27 cellular contexts compared by ENCODE assay signal in genomic region chr2:25590921-25591505, GRCh38.
DNase-seq lines count a peak whose midpoint lies in the region; ATAC-seq and TF ChIP-seq lines count a peak whose summit lies in the region.
"Had no signal": no experiment of that assay in that cellular context is flagged by ENCODE, and none has a peak within 500 bp of the region (broad histone marks: within the 10 kb centered on the region; RNA-seq: fewer than 3 reads in every experiment).

No MANE protein-coding gene starts in this region.

- no peak overlapping the region for H3K27ac ChIP-seq in endodermal cell (ENCODE audit: low read depth, low read length)
- peak overlapping the region; percentile 97 for H3K27ac ChIP-seq in temporal lobe (ENCODE audit: low read depth, low read length)
- no peak overlapping the region for H3K27ac ChIP-seq in esophagus squamous epithelium
- no peak overlapping the region for H3K27ac ChIP-seq in A673 (ENCODE audit: low read depth, low read length, poor library complexity, severe bottlenecking)
- H3K27ac ChIP-seq: brain microvascular endothelial cell, pancreas, SJCRH30, tibial artery had no signal

- peak overlapping the region; percentile 48 for H3K4me3 Mint-ChIP-seq in activated naive CD8-positive, alpha-beta T cell treated with anti-CD3 and anti-CD28 coated beads, Interleukin-2, amount 10 ng/mL, durations not matched to agents 7 days and 5 days
- H3K4me3 Mint-ChIP-seq in activated naive CD8-positive, alpha-beta T cell treated with anti-CD3 and anti-CD28 coated beads for 36 hours, result no peak overlapping the region
- H3K4me3 Mint-ChIP-seq in endodermal cell, result no peak overlapping the region

- intact Hi-C loops in esophagus squamous epithelium (cut with DNase I), result no loop called here
- intact Hi-C loops in A673 (cut with micrococcal nuclease; ENCODE audit: unreplicated experiment), result no loop called here

- H3K4me3 ChIP-seq in endodermal cell (ENCODE audit: low read length) (no peak overlapping the region), esophagus squamous epithelium (no peak overlapping the region), A673 (ENCODE audit: low read depth, low read length, poor library complexity, severe bottlenecking) (no peak overlapping the region)
- H3K4me3 ChIP-seq: pancreas, SJCRH30, tibial artery had no signal

- no peak for TF ChIP-seq POLR2A in esophagus squamous epithelium (IDR thresholded peaks at IDR 0.05)

- no peaks in the 10 kb centered on the region for H3K27me3 ChIP-seq in endodermal cell (ENCODE audit: control insufficient read depth, insufficient read depth, low read length, poor library complexity, severe bottlenecking)
- H3K27me3 ChIP-seq in esophagus squamous epithelium, result no peaks in the 10 kb centered on the region
- H3K27me3 ChIP-seq in A673 (replicated peaks; ENCODE audit: insufficient read depth, low read depth, low read length, poor library complexity), result no peaks in the 10 kb centered on the region
- H3K27me3 ChIP-seq: brain microvascular endothelial cell, pancreas, SJCRH30, tibial artery had no signal

- H3K9me3 ChIP-seq in endodermal cell (ENCODE audit: control insufficient read depth, low read length) (no peaks in the 10 kb centered on the region), esophagus squamous epithelium (no peaks in the 10 kb centered on the region), A673 (ENCODE audit: low read depth, low read length, poor library complexity, severe bottlenecking) (no peaks in the 10 kb centered on the region)
- H3K9me3 ChIP-seq: Caco-2, pancreas, SJCRH30, tibial artery had no signal

- no peak for ATAC-seq in activated naive CD8-positive, alpha-beta T cell treated with anti-CD3 and anti-CD28 coated beads, Interleukin-2, amount 10 ng/mL, durations not matched to agents 7 days and 5 days (ENCODE audit: low read depth)
- ATAC-seq: naive thymus-derived CD8-positive, alpha-beta T cell; pancreas; sciatic nerve had no signal

- H3K36me3 Mint-ChIP-seq in activated naive CD8-positive, alpha-beta T cell treated with anti-CD3 and anti-CD28 coated beads, Interleukin-2, amount 10 ng/mL, durations not matched to agents 7 days and 5 days, result peaks cover 8% of the 10 kb centered on the region
- H3K36me3 Mint-ChIP-seq in activated naive CD8-positive, alpha-beta T cell treated with anti-CD3 and anti-CD28 coated beads for 36 hours, result no peaks in the 10 kb centered on the region
- peaks cover 2% of the 10 kb centered on the region for H3K36me3 Mint-ChIP-seq in endodermal cell (ENCODE audit: low read depth)

- WGBS in endodermal cell (ENCODE audit: insufficient coverage in 1 of 2, insufficient read length in 1 of 2), 2 experiments, result 93% methylated on average over 7 to 15 of the region's 15 CpGs
- WGBS in esophagus squamous epithelium, 2 donors, result 95 to 100% methylated on average over 1 to 5 of the region's 15 CpGs

- no peak for DNase-seq in activated naive CD8-positive, alpha-beta T cell treated with anti-CD3 and anti-CD28 coated beads, Interleukin-2, amount 10 ng/mL, durations not matched to agents 7 days and 5 days
- DNase-seq in activated naive CD8-positive, alpha-beta T cell treated with anti-CD3 and anti-CD28 coated beads for 36 hours, result no peak
- DNase-seq in endodermal cell (peak; percentile 51), medulla oblongata (ENCODE audit: extremely low spot score) (peak; percentile 63), NCI-H345 (lab: John Stamatoyannopoulos, UW) (no peak), esophagus squamous epithelium (lab: John Stamatoyannopoulos, UW) (no peak), A673 (ENCODE audit: low spot score) (no peak)
- DNase-seq: activated CD4-positive, alpha-beta T cell treated with anti-CD3 and anti-CD28 coated beads, Interleukin-2, amount 50 U/mL, for 1 hour; activated CD8-positive, alpha-beta memory T cell treated with anti-CD3 and anti-CD28 coated beads, Interleukin-2, amount 50 U/mL, for 48 hours; brain microvascular endothelial cell; Caco-2; DMS79 treated with DMSO at 0.1 percent for 48 hours; glutamatergic neuron; left cardiac atrium; MV-4-11; naive thymus-derived CD8-positive, alpha-beta T cell; NCI-H1694; NCI-H2171 treated with DMSO at 0.1 percent for 48 hours; NCI-H69; SJCRH30; stimulated activated CD4-positive, alpha-beta T cell treated with anti-CD3 and anti-CD28 coated beads, Interleukin-4, amount 100 ng/mL, for 4 hours; stimulated activated naive CD4-positive, alpha-beta T cell treated with Interleukin-2 at 50 U/mL for 16 hours; tibial artery had no signal

- CTCF ChIA-PET in A673 (lab: Charles Lee), result no interaction called here

- H3K9ac ChIP-seq in endodermal cell (ENCODE audit: extremely low read depth, low read length, poor library complexity, severe bottlenecking), result no peak overlapping the region

- POLR2A ChIA-PET in activated naive CD8-positive, alpha-beta T cell treated with anti-CD3 and anti-CD28 coated beads, Interleukin-2, amount 10 ng/mL, durations not matched to agents 7 days and 5 days (lab: Charles Lee), result no interaction called here
- POLR2A ChIA-PET in A673 (lab: Charles Lee; ENCODE audit: low non-redundant PET), result no interaction called here

- TF ChIP-seq CTCF in endodermal cell (conservative IDR thresholded peaks at IDR 0.05) (no peak), esophagus squamous epithelium (IDR thresholded peaks at IDR 0.05) (no peak), A673 (conservative IDR thresholded peaks at IDR 0.05; ENCODE audit: low read depth, low read length) (no peak)

- no TSS peak for BruUV-seq in A673 (replicated peaks; lab: Mats Ljungman, UMichigan)

- H3K4me1 Mint-ChIP-seq in activated naive CD8-positive, alpha-beta T cell treated with anti-CD3 and anti-CD28 coated beads, Interleukin-2, amount 10 ng/mL, durations not matched to agents 7 days and 5 days, result peaks cover 24% of the 10 kb centered on the region
- peaks cover 20% of the 10 kb centered on the region for H3K4me1 Mint-ChIP-seq in activated naive CD8-positive, alpha-beta T cell treated with anti-CD3 and anti-CD28 coated beads for 36 hours
- peaks cover 16% of the 10 kb centered on the region for H3K4me1 Mint-ChIP-seq in endodermal cell

- H3K36me3 ChIP-seq in endodermal cell (ENCODE audit: control insufficient read depth, insufficient read depth, low read length) (no peaks in the 10 kb centered on the region), esophagus squamous epithelium (no peaks in the 10 kb centered on the region), A673 (ENCODE audit: insufficient read depth, low read length, poor library complexity, severe bottlenecking) (no peaks in the 10 kb centered on the region)
- H3K36me3 ChIP-seq: brain microvascular endothelial cell, pancreas, SJCRH30 had no signal

- H3K9me3 Mint-ChIP-seq in activated naive CD8-positive, alpha-beta T cell treated with anti-CD3 and anti-CD28 coated beads, Interleukin-2, amount 10 ng/mL, durations not matched to agents 7 days and 5 days, result no peaks in the 10 kb centered on the region
- no peaks in the 10 kb centered on the region for H3K9me3 Mint-ChIP-seq in activated naive CD8-positive, alpha-beta T cell treated with anti-CD3 and anti-CD28 coated beads for 36 hours
- no peaks in the 10 kb centered on the region for H3K9me3 Mint-ChIP-seq in endodermal cell
- H3K9me3 Mint-ChIP-seq: activated T-helper 2 cell treated with anti-CD3 and anti-CD28 coated beads, Interferon-gamma antibody, Interleukin-2, Interleukin-4, amounts not matched to agents 10 μg/mL and 5 μg/mL and 100 μg/mL, durations not matched to agents 14 hours and 24 hours and 36 hours; naive thymus-derived CD8-positive, alpha-beta T cell had no signal

- H3K27ac Mint-ChIP-seq in activated naive CD8-positive, alpha-beta T cell treated with anti-CD3 and anti-CD28 coated beads, Interleukin-2, amount 10 ng/mL, durations not matched to agents 7 days and 5 days, result no peak overlapping the region
- no peak overlapping the region for H3K27ac Mint-ChIP-seq in activated naive CD8-positive, alpha-beta T cell treated with anti-CD3 and anti-CD28 coated beads for 36 hours
- no peak overlapping the region for H3K27ac Mint-ChIP-seq in endodermal cell
- H3K27ac Mint-ChIP-seq: activated T-helper 2 cell treated with anti-CD3 and anti-CD28 coated beads, Interferon-gamma antibody, Interleukin-2, Interleukin-4, amounts not matched to agents 10 μg/mL and 5 μg/mL and 100 μg/mL, durations not matched to agents 14 hours and 24 hours and 36 hours had no signal

- H3K27me3 Mint-ChIP-seq in activated naive CD8-positive, alpha-beta T cell treated with anti-CD3 and anti-CD28 coated beads, Interleukin-2, amount 10 ng/mL, durations not matched to agents 7 days and 5 days, result no peaks in the 10 kb centered on the region
- H3K27me3 Mint-ChIP-seq in activated naive CD8-positive, alpha-beta T cell treated with anti-CD3 and anti-CD28 coated beads for 36 hours, result no peaks in the 10 kb centered on the region
- no peaks in the 10 kb centered on the region for H3K27me3 Mint-ChIP-seq in endodermal cell (ENCODE audit: insufficient read depth)
- H3K27me3 Mint-ChIP-seq: naive thymus-derived CD8-positive, alpha-beta T cell had no signal

- peaks cover 4% of the 10 kb centered on the region for H3K4me1 ChIP-seq in endodermal cell (ENCODE audit: control insufficient read depth, insufficient read depth, low read length)
- peaks cover 0 to 12% (median 10%) of the 10 kb centered on the region in 3 donors for H3K4me1 ChIP-seq in esophagus squamous epithelium
- peaks cover 13% of the 10 kb centered on the region for H3K4me1 ChIP-seq in A673 (ENCODE audit: insufficient read depth, low read length, poor library complexity, severe bottlenecking)
- H3K4me1 ChIP-seq: pancreas, SJCRH30, tibial artery had no signal

Comparison
In these comparisons a context has a peak if more than half of its experiments do, and no peak if none do; other contexts are left out.
1. DNase-seq: peak in endodermal cell (single experiment) and medulla oblongata (single experiment); none in activated naive CD8-positive, alpha-beta T cell treated with anti-CD3 and anti-CD28 coated beads, Interleukin-2, amount 10 ng/mL, durations not matched to agents 7 days and 5 days (single experiment), activated naive CD8-positive, alpha-beta T cell treated with anti-CD3 and anti-CD28 coated beads for 36 hours (single experiment), NCI-H345 (single experiment), esophagus squamous epithelium (single experiment) and A673 (single experiment).